Comparison of ENCODE assay signal across 15 cellular contexts in the genomic region with DNA sequence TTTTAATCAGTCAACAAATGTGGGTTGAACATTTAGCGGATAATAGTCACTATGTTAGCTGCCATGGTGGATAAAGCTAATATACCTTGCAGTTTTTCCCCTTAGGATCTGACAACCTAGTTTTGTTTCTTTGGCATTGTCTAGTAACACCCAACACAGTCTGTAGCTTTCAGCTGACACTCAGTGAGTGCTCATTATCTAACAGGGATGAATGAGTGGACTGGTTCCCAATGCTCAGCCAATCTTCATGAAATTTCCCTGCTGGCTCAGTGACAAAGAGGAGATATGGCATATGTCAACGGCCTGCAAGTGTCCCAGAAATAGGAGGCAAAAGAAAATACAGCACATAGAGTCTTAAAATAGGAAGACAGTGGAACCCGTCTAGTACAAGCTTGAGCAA. TPM values are rescaled to one million over a fixed set of nuclear protein-coding genes. Genes with fewer than 3 reads are reported as not detected.
A peak's percentile ranks its signal among the peaks of the same experiment; 100 is the strongest.
DNase-seq lines count a peak whose midpoint lies in the region; ATAC-seq and TF ChIP-seq lines count a peak whose summit lies in the region.
"Had no signal": no experiment of that assay in that cellular context is flagged by ENCODE, and none has a peak within 500 bp of the region (broad histone marks: within the 10 kb centered on the region; RNA-seq: fewer than 3 reads in every experiment).

No MANE protein-coding gene starts in this region.

- H3K27ac ChIP-seq in WERI-Rb-1 (0 out of 2 replicates have a peak overlapping the region, but pooled peaks have one; percentile 0), heart right ventricle (peak overlapping the region in 2 of 10 donors; percentile 16 to 26), neural cell (ENCODE audit: low read length) (no peak overlapping the region), spleen (no peak overlapping the region)
- H3K27ac ChIP-seq: A549, C4-2B had no signal

- WGBS in heart right ventricle, 2 donors, result 21 to 33% methylated on average over 3 of the region's 3 CpGs
- WGBS in spleen, 5 donors, result 46 to 75% (median 69%) methylated on average over 3 of the region's 3 CpGs

- no peaks in the 10 kb centered on the region for H4K20me1 ChIP-seq in neural cell (ENCODE audit: insufficient read depth)

- peak; percentile 88 for DNase-seq in G401 (ENCODE audit: low spot score)
- no peak for DNase-seq in WERI-Rb-1
- peak in 1 of 2 donors; percentile 73 for DNase-seq in heart right ventricle
- no peak for DNase-seq in spleen
- no peak for DNase-seq in stimulated activated CD4-positive, alpha-beta T cell treated with anti-CD3 and anti-CD28 coated beads, Interleukin-12 subunit alpha, Interleukin-12 subunit beta, amount 100 ng/mL, for 4 hours
- DNase-seq: BE2C; CD4-positive, alpha-beta memory T cell; HCEC 1CT; HFFc6 had no signal

- TF ChIP-seq CTCF in WERI-Rb-1 (IDR thresholded peaks at IDR 0.05; ENCODE audit: low read depth, low read length) (no peak), heart right ventricle (IDR thresholded peaks at IDR 0.05) (no peak), neural cell (IDR thresholded peaks at IDR 0.05; ENCODE audit: poor library complexity, severe bottlenecking) (no peak), spleen (IDR thresholded peaks at IDR 0.05 in 8 of 11, conservative IDR thresholded peaks at IDR 0.05 in 3 of 11) (no peak)

- H3K79me2 ChIP-seq in neural cell (replicated peaks; ENCODE audit: insufficient read depth, low read length), result no peaks in the 10 kb centered on the region

- in situ Hi-C loops in G401 (cut with HindIII; ENCODE audit: low sequenced_read_pairs), result no loop called here

- H3K4me3 ChIP-seq in WERI-Rb-1 (ENCODE audit: low read depth, low read length) (no peak overlapping the region), heart right ventricle (no peak overlapping the region), neural cell (ENCODE audit: low read length) (no peak overlapping the region), spleen (no peak overlapping the region)
- H3K4me3 ChIP-seq: A549 had no signal

- H3K4me1 ChIP-seq in heart right ventricle (peaks cover 0 to 35% (median 13%) of the 10 kb centered on the region in 9 donors), spleen (no peaks in the 10 kb centered on the region)
- H3K4me1 ChIP-seq: A549, BE2C had no signal

- no peak overlapping the region for H3K9ac ChIP-seq in neural cell (ENCODE audit: low read length)

- ATAC-seq in heart right ventricle, result peak; percentile 84 to 96 (median 92)
- ATAC-seq: A549, HepG2 had no signal

- peak; percentile 59 for TF ChIP-seq EP300 in neural cell (conservative IDR thresholded peaks at IDR 0.05; ENCODE audit: poor library complexity, severe bottlenecking)

- TF ChIP-seq POLR2A in spleen (IDR thresholded peaks at IDR 0.05), result no peak

- H3F3A ChIP-seq in neural cell (ENCODE audit: insufficient read depth, low read length, poor library complexity, severe bottlenecking), result no peaks in the 10 kb centered on the region

- H3K9me2 ChIP-seq in neural cell (ENCODE audit: insufficient read depth, low read length), result no peaks in the 10 kb centered on the region

- H3K36me3 ChIP-seq in WERI-Rb-1, result peaks cover 100% of the 10 kb centered on the region
- H3K36me3 ChIP-seq in heart right ventricle, result peaks cover 0 to 6% (median 0%) of the 10 kb centered on the region in 9 donors
- H3K36me3 ChIP-seq in neural cell (ENCODE audit: insufficient read depth, low read length), result no peaks in the 10 kb centered on the region
- no peaks in the 10 kb centered on the region for H3K36me3 ChIP-seq in spleen
- H3K36me3 ChIP-seq: BE2C had no signal

- H3K4me2 ChIP-seq in neural cell (ENCODE audit: low read length), result no peak overlapping the region
- H3K4me2 ChIP-seq: A549 had no signal

- H3K9me3 ChIP-seq in WERI-Rb-1 (ENCODE audit: severe bottlenecking) (no peaks in the 10 kb centered on the region), heart right ventricle (no peaks in the 10 kb centered on the region), neural cell (ENCODE audit: low read length) (no peaks in the 10 kb centered on the region), spleen (no peaks in the 10 kb centered on the region)
- H3K9me3 ChIP-seq: A549, BE2C had no signal

- intact Hi-C loops in heart right ventricle (cut with DNase I), result loop anchor here in 6 of 10 donors (5.0 to 10.0 kb wide), 7 partner anchors 37 to 505 kb away; partner anchors contain the start of genes LRRC52 (in 2 of the 6) and RXRG (in 1 of the 6)
- intact Hi-C loops in spleen (cut with DNase I; ENCODE audit: low total_unique reads), result no loop called here

- no peak overlapping the region for H2AFZ ChIP-seq in neural cell (ENCODE audit: low read depth, low read length)

- H3K27me3 ChIP-seq in WERI-Rb-1 (ENCODE audit: insufficient read depth, low read depth, severe bottlenecking) (no peaks in the 10 kb centered on the region), heart right ventricle (peaks cover 0 to 22% (median 0%) of the 10 kb centered on the region in 7 donors), neural cell (ENCODE audit: insufficient read depth, low read depth, low read length) (no peaks in the 10 kb centered on the region), spleen (replicated peaks in 1 of 7) (peaks cover 0 to 40% (median 0%) of the 10 kb centered on the region in 7 donors)

- no peak for TF ChIP-seq RAD21 in neural cell (conservative IDR thresholded peaks at IDR 0.05)

TF ChIP-seq in neural cell, 6 proteins besides CTCF, POLR2A, EP300 and RAD21:
- TF ChIP-seq POLR2AphosphoS5 (IDR thresholded peaks at IDR 0.05) (peak; percentile 37), MXI1 (conservative IDR thresholded peaks at IDR 0.05; ENCODE audit: poor library complexity, severe bottlenecking) (no peak)
- TF ChIP-seq, protein P1, sequence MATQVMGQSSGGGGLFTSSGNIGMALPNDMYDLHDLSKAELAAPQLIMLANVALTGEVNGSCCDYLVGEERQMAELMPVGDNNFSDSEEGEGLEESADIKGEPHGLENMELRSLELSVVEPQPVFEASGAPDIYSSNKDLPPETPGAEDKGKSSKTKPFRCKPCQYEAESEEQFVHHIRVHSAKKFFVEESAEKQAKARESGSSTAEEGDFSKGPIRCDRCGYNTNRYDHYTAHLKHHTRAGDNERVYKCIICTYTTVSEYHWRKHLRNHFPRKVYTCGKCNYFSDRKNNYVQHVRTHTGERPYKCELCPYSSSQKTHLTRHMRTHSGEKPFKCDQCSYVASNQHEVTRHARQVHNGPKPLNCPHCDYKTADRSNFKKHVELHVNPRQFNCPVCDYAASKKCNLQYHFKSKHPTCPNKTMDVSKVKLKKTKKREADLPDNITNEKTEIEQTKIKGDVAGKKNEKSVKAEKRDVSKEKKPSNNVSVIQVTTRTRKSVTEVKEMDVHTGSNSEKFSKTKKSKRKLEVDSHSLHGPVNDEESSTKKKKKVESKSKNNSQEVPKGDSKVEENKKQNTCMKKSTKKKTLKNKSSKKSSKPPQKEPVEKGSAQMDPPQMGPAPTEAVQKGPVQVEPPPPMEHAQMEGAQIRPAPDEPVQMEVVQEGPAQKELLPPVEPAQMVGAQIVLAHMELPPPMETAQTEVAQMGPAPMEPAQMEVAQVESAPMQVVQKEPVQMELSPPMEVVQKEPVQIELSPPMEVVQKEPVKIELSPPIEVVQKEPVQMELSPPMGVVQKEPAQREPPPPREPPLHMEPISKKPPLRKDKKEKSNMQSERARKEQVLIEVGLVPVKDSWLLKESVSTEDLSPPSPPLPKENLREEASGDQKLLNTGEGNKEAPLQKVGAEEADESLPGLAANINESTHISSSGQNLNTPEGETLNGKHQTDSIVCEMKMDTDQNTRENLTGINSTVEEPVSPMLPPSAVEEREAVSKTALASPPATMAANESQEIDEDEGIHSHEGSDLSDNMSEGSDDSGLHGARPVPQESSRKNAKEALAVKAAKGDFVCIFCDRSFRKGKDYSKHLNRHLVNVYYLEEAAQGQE (IDR thresholded peaks at IDR 0.05; ENCODE audit: borderline replicate concordance), result peak; percentile 60

RNA-seq across cellular contexts. Expression of gene RXRG, which starts 35.0 kb away (rescaled TPM):
- not detected in 2 replicates for total RNA-seq in G401 (2014; rRNA removed; shearing (Covaris generic))
- 10 to 100 TPM in 3 of 10 donors, 1 to 10 TPM in 7; 1.8 to 16.3 (median 4.6) TPM for total RNA-seq in heart right ventricle
- 1 to 10 TPM; 1.2 to 2.3 TPM for polyA plus RNA-seq in heart right ventricle
- 0.78 and 2.1 TPM in 2 replicates for polyA plus RNA-seq in neural cell
- 0.73 and 1.3 TPM in 2 replicates for polyA minus RNA-seq in neural cell
- under 1 TPM in 4 of 7 donors, not detected in 3; 0.34 to 0.98 (median 0.54) TPM for total RNA-seq in spleen
- under 1 TPM in 2 of 3 donors, not detected in 1; 0.12 to 0.42 TPM for polyA plus RNA-seq in spleen
- total RNA-seq: CD4-positive, alpha-beta memory T cell; H4; HepG2; HFFc6 had no signal
- polyA plus RNA-seq: A549; AG04450; CD4-positive, alpha-beta memory T cell; HepG2 had no signal

RNA-seq across cellular contexts. Expression of gene LMX1A, which starts 53.4 kb away (rescaled TPM):
- total RNA-seq in G401 (2014; rRNA removed; shearing (Covaris generic)), result not detected in 2 replicates
- total RNA-seq in heart right ventricle (under 1 TPM in 2 of 10 donors, not detected in 8; 0.14 to 0.19 TPM), spleen (not detected)
- polyA plus RNA-seq in heart right ventricle (under 1 TPM in 1 of 2 donors, not detected in 1; 0.04 TPM), neural cell (0.47 and 0.52 TPM in 2 replicates), spleen (not detected)
- 0.69 TPM in 1 of 2 replicates, not detected in the other for polyA minus RNA-seq in neural cell
- total RNA-seq: CD4-positive, alpha-beta memory T cell; H4; HFFc6 had no signal
- polyA plus RNA-seq: A549; AG04450; CD4-positive, alpha-beta memory T cell; HepG2 had no signal
